Comparison of ENCODE assay signal across 8 cellular contexts in the genomic region with DNA sequence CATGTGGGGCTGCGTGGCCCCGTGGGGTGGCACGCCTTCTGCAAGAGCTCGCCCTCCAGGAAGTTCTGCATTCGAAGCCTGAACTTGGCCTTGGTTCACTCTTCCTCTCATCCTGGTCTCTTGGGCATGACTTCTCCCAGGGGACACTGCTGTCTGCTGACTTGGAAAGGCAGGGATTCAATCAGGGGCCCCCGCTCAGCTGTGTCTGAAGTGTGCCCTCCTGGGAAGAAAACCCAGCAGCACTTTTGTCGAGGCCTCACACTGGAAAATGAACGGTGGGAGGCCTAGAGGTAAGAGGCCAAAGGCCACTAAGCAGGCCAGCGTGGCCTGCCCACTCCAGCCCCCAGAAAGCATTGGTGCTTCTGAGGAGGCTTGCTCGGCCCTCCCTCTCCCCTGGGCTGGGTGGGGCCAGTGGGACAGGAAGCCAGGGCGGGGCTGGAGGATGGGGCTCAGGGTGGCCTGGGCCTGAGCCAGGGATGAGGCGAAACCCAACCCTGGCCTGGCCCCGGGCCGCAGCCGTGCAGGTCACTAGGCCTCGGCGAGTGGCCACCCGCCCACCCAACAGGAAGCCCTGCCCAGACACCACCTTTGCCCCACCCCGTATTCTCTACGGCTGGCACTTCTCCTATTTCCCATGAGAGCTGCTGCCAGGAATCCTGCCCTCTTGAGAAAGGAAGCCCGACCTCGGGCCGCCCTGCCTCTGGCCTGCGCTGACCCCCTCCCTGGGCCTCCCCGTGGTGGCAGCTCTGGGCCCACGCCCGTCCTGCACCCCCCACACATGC.
DNase-seq lines count a peak whose midpoint lies in the region; ATAC-seq and TF ChIP-seq lines count a peak whose summit lies in the region.

No MANE protein-coding gene starts in this region.

- H3K4me1 ChIP-seq in muscle layer of colon (ENCODE audit: insufficient read depth, low read length) (peaks cover 98% of the 10 kb centered on the region), tibial nerve (peaks cover 22 to 100% (median 99%) of the 10 kb centered on the region in 4 donors)

- TF ChIP-seq EP300 in tibial nerve (IDR thresholded peaks at IDR 0.05), result peak in 1 of 2 donors; percentile 66

- TF ChIP-seq CTCF in AG10803 (conservative IDR thresholded peaks at IDR 0.05; ENCODE audit: low read length), result no peak
- TF ChIP-seq CTCF in tibial nerve (IDR thresholded peaks at IDR 0.05), result no peak

- H3K9me3 Mint-ChIP-seq in effector memory CD8-positive, alpha-beta T cell, result no peaks in the 10 kb centered on the region

- H3K4me3 ChIP-seq in AG10803 (ENCODE audit: low read length) (no peak overlapping the region), muscle layer of colon (ENCODE audit: low read depth in 1 of 2, low read length in 2 of 2) (no peak overlapping the region), tibial nerve (no peak overlapping the region)

- DNase-seq in AG10803 (ENCODE audit: low read depth) (peak; percentile 84), HT-29 (ENCODE audit: low spot score) (peak; percentile 92), tibial nerve (ENCODE audit: low spot score in 2 of 2) (peak; percentile 67), NCI-H146 treated with DMSO at 0.1 percent for 48 hours (lab: John Stamatoyannopoulos, UW; ENCODE audit: unreplicated experiment) (no peak)
- peak; percentile 12 to 32 (median 26) for DNase-seq in activated CD4-positive, CD25-positive, alpha-beta regulatory T cell (lab: John Stamatoyannopoulos, UW)
- DNase-seq in effector memory CD8-positive, alpha-beta T cell, result peak; percentile 16 to 27 (median 18)

- no peak for TF ChIP-seq POLR2A in tibial nerve (IDR thresholded peaks at IDR 0.05)

- 16 to 29% methylated on average over 16 to 25 of the region's 27 CpGs for WGBS in tibial nerve, 2 donors

- H3K36me3 ChIP-seq in muscle layer of colon (ENCODE audit: insufficient read depth, low read length) (peaks cover 13% of the 10 kb centered on the region), tibial nerve (no peaks in the 10 kb centered on the region)

- peak; percentile 92 for ATAC-seq in GM19463 (IDR thresholded peaks at IDR 0.05; ENCODE audit: unreplicated experiment)
- ATAC-seq in effector memory CD8-positive, alpha-beta T cell (replicated peaks), result peak; percentile 82

- peaks cover 17 to 38% of the 10 kb centered on the region in 2 donors for H3K4me1 Mint-ChIP-seq in effector memory CD8-positive, alpha-beta T cell (ENCODE audit: low read depth in 2 of 2)

- H3K27me3 ChIP-seq in muscle layer of colon (ENCODE audit: control insufficient read depth in 1 of 2, insufficient read depth in 2 of 2, low read length in 2 of 2) (no peaks in the 10 kb centered on the region), tibial nerve (no peaks in the 10 kb centered on the region)

- H3K27ac ChIP-seq in muscle layer of colon (ENCODE audit: low read depth, low read length) (peak overlapping the region; percentile 64), tibial nerve (peak overlapping the region; percentile 77 to 97 (median 86))

- H3K9ac ChIP-seq in muscle layer of colon (ENCODE audit: low read length), result peak overlapping the region; percentile 37

- H3K36me3 Mint-ChIP-seq in effector memory CD8-positive, alpha-beta T cell (ENCODE audit: insufficient read depth), result no peaks in the 10 kb centered on the region

- H3K4me3 Mint-ChIP-seq in effector memory CD8-positive, alpha-beta T cell, result peak overlapping the region; percentile 49 to 58

- peak overlapping the region; percentile 89 to 92 for H3K27ac Mint-ChIP-seq in effector memory CD8-positive, alpha-beta T cell

- no peaks in the 10 kb centered on the region for H3K27me3 Mint-ChIP-seq in effector memory CD8-positive, alpha-beta T cell

- no peaks in the 10 kb centered on the region for H3K9me3 ChIP-seq in muscle layer of colon (ENCODE audit: low read length)
- no peaks in the 10 kb centered on the region for H3K9me3 ChIP-seq in tibial nerve
